10 cellular contexts compared by ENCODE assay signal in the genomic region with DNA sequence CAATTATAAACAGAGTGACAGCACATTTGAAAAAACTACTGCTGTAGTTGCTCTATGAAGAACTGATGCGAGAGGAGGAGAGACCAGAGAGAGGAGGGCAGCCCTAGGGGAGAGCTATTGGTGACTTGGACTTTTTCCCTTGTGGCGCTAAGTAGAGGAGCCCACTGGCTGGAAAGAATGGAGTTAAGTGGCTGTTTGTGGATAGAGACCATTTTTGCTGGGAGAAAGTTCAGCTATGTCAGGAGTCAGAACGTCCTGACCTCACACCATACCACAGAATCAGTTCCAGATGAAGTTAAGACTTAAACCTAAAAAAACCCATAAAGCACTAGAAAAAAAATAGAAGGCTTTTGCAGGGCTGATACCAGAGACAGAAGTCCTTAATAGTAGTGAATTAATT. TPM values are rescaled to one million over a fixed set of nuclear protein-coding genes. Genes with fewer than 3 reads are reported as not detected.
A peak's percentile ranks its signal among the peaks of the same experiment; 100 is the strongest.
DNase-seq lines count a peak whose midpoint lies in the region; ATAC-seq and TF ChIP-seq lines count a peak whose summit lies in the region.
"Had no signal": no experiment of that assay in that cellular context is flagged by ENCODE, and none has a peak within 500 bp of the region (broad histone marks: within the 10 kb centered on the region; RNA-seq: fewer than 3 reads in every experiment).

No MANE protein-coding gene starts in this region.

- DNase-seq in Caco-2 = no peak
- no peak for DNase-seq in effector memory CD8-positive, alpha-beta T cell
- DNase-seq in SK-N-DZ (ENCODE audit: low spot score) = no peak
- no peak for DNase-seq in occipital lobe (lab: John Stamatoyannopoulos, UW)
- no peak for DNase-seq in germinal center (ENCODE audit: low spot score)
- DNase-seq: NCI-H748 treated with DMSO at 0.1 percent for 48 hours had no signal

- peak overlapping the region; percentile 90 for H3K9ac ChIP-seq in OCI-LY1 (ENCODE audit: low read length)

- intact Hi-C loops in Caco-2 (cut with micrococcal nuclease; ENCODE audit: unreplicated experiment) = no loop called here

- H3K4me3 Mint-ChIP-seq in Caco-2 (ENCODE audit: unreplicated experiment) = peak overlapping the region; percentile 63
- H3K4me3 Mint-ChIP-seq in effector memory CD8-positive, alpha-beta T cell = peak overlapping the region; percentile 99

- H3K27me3 Mint-ChIP-seq in Caco-2 (ENCODE audit: insufficient read depth, unreplicated experiment) = no peaks in the 10 kb centered on the region
- H3K27me3 Mint-ChIP-seq in effector memory CD8-positive, alpha-beta T cell = no peaks in the 10 kb centered on the region

- H3K27me3 ChIP-seq in Caco-2 (replicated peaks; ENCODE audit: control insufficient read depth, insufficient read depth, low read length) (no peaks in the 10 kb centered on the region), OCI-LY1 (ENCODE audit: insufficient read depth, low read length) (no peaks in the 10 kb centered on the region), neuron (ENCODE audit: insufficient read depth, low read length) (no peaks in the 10 kb centered on the region)

- H3K9me3 ChIP-seq in Caco-2 (no peaks in the 10 kb centered on the region), OCI-LY1 (ENCODE audit: low read length) (no peaks in the 10 kb centered on the region), neuron (ENCODE audit: low read length) (peaks cover 5% of the 10 kb centered on the region)

- H3K4me1 ChIP-seq in Caco-2 (0 out of 2 replicates have a peak, but pooled peaks cover 3% of the 10 kb centered on the region), OCI-LY1 (ENCODE audit: insufficient read depth, low read length, severe bottlenecking) (peaks cover 54% of the 10 kb centered on the region), neuron (ENCODE audit: insufficient read depth, low read length) (peaks cover 28% of the 10 kb centered on the region)

- H3K4me1 Mint-ChIP-seq in Caco-2 (ENCODE audit: low read depth, unreplicated experiment) = peaks cover 42% of the 10 kb centered on the region
- H3K4me1 Mint-ChIP-seq in effector memory CD8-positive, alpha-beta T cell (ENCODE audit: low read depth in 2 of 2) = peaks cover 67 to 69% of the 10 kb centered on the region in 2 donors

- no peak overlapping the region for H3K27ac Mint-ChIP-seq in Caco-2 (ENCODE audit: unreplicated experiment)
- H3K27ac Mint-ChIP-seq in effector memory CD8-positive, alpha-beta T cell = peak overlapping the region; percentile 100

- no peaks in the 10 kb centered on the region for H3F3A ChIP-seq in OCI-LY1 (ENCODE audit: insufficient read depth, low read length)

- H2AFZ ChIP-seq in OCI-LY1 (ENCODE audit: low read length) = no peak overlapping the region
- H2AFZ ChIP-seq in neuron (ENCODE audit: low read depth, low read length) = no peak overlapping the region

- no peaks in the 10 kb centered on the region for H3K9me3 Mint-ChIP-seq in Caco-2 (ENCODE audit: unreplicated experiment)
- no peaks in the 10 kb centered on the region for H3K9me3 Mint-ChIP-seq in effector memory CD8-positive, alpha-beta T cell

- POLR2A ChIA-PET in Caco-2 (lab: Charles Lee) = no interaction called here

- BruUV-seq in Caco-2 (replicated peaks; lab: Mats Ljungman, UMichigan) = no TSS peak

- peaks cover 60% of the 10 kb centered on the region for H3K79me2 ChIP-seq in OCI-LY1 (ENCODE audit: insufficient read depth, low read length)

- peak overlapping the region; percentile 86 for H3K4me2 ChIP-seq in OCI-LY1 (ENCODE audit: low read length)

- no peak for ATAC-seq in effector memory CD8-positive, alpha-beta T cell (replicated peaks)
- ATAC-seq in GM18519 (IDR thresholded peaks at IDR 0.05; ENCODE audit: low FRiP score, unreplicated experiment) = no peak

- H3K36me3 ChIP-seq in Caco-2 (ENCODE audit: control insufficient read depth, insufficient read depth, low read length) (no peaks in the 10 kb centered on the region), OCI-LY1 (ENCODE audit: insufficient read depth, low read length) (peaks cover 22% of the 10 kb centered on the region), neuron (ENCODE audit: insufficient read depth, low read length) (peaks cover 20% of the 10 kb centered on the region)

- no peaks in the 10 kb centered on the region for H4K20me1 ChIP-seq in OCI-LY1 (ENCODE audit: insufficient read depth, low read length)

- CTCF ChIA-PET in Caco-2 (lab: Charles Lee) = interaction anchor here (1.0 kb wide), 1 partner anchor 49 kb away, joined by 3 read pairs; no protein-coding TSS in a partner anchor

- no peaks in the 10 kb centered on the region for H3K9me2 ChIP-seq in OCI-LY1 (ENCODE audit: low read depth, low read length)

- H3K36me3 Mint-ChIP-seq in Caco-2 (ENCODE audit: insufficient read depth, unreplicated experiment) = peaks cover 61% of the 10 kb centered on the region
- H3K36me3 Mint-ChIP-seq in effector memory CD8-positive, alpha-beta T cell (ENCODE audit: insufficient read depth) = peaks cover 72% of the 10 kb centered on the region

- TF ChIP-seq CTCF in Caco-2 (IDR thresholded peaks at IDR 0.05; ENCODE audit: insufficient read depth in 1 of 2, low read depth in 1 of 2, low read length in 1 of 2, severe bottlenecking in 1 of 2, unreplicated experiment in 1 of 2) (no peak), OCI-LY1 (IDR thresholded peaks at IDR 0.05; ENCODE audit: low read length) (no peak)

- no peak overlapping the region; the same call in 1 of the 2 replicates for H3K4me3 ChIP-seq in Caco-2 (ENCODE audit: low read depth, low read length)
- peak overlapping the region; percentile 93 for H3K4me3 ChIP-seq in OCI-LY1 (ENCODE audit: low read depth, low read length, poor library complexity, severe bottlenecking)
- peak overlapping the region; percentile 81 for H3K4me3 ChIP-seq in neuron (ENCODE audit: low read length)

- peak overlapping the region; percentile 98 for H3K27ac ChIP-seq in OCI-LY1 (ENCODE audit: low read depth, low read length, poor library complexity, severe bottlenecking)

RNA-seq across cellular contexts. Expression of a gene that starts 2.0 kb away (rescaled TPM):
- total RNA-seq in Caco-2 (2022) (69.8 and 72.1 TPM in 2 replicates), occipital lobe (54.6 TPM)
- polyA plus RNA-seq in SK-N-DZ (2014; cell fraction: cytosol; rRNA removed) = 14.2 and 25.5 TPM in 2 replicates
- polyA plus RNA-seq in SK-N-DZ (2014; cell fraction: nucleus; rRNA removed) = 10.4 and 55.0 TPM in 2 replicates

RNA-seq across cellular contexts. Expression of a gene that starts 4.9 kb away (rescaled TPM):
- not detected in 2 replicates for total RNA-seq in Caco-2 (2022)
- not detected in 2 replicates for polyA plus RNA-seq in SK-N-DZ (2014; cell fraction: cytosol; rRNA removed)
- polyA plus RNA-seq in SK-N-DZ (2014; cell fraction: nucleus; rRNA removed) = not detected in 2 replicates
- total RNA-seq in occipital lobe = not detected
- total RNA-seq: urinary bladder had no signal
- polyA plus RNA-seq: urinary bladder had no signal

RNA-seq across cellular contexts. Expression of a gene that starts 6.8 kb away (rescaled TPM):
- total RNA-seq in Caco-2 (2022) (15.5 and 16.5 TPM in 2 replicates), occipital lobe (17.6 TPM)
- polyA plus RNA-seq in SK-N-DZ (2014; cell fraction: cytosol; rRNA removed) = 3.5 and 4.8 TPM in 2 replicates
- 6.6 and 11.6 TPM in 2 replicates for polyA plus RNA-seq in SK-N-DZ (2014; cell fraction: nucleus; rRNA removed)

RNA-seq across cellular contexts. Expression of a gene that starts 41.3 kb away (rescaled TPM):
- total RNA-seq in Caco-2 (2022) = 1.7 and 2.6 TPM in 2 replicates
- polyA plus RNA-seq in SK-N-DZ (2014; cell fraction: cytosol; rRNA removed) = 11.4 and 13.7 TPM in 2 replicates
- 1.5 and 3.1 TPM in 2 replicates for polyA plus RNA-seq in SK-N-DZ (2014; cell fraction: nucleus; rRNA removed)
- 17.2 TPM for total RNA-seq in occipital lobe

RNA-seq across cellular contexts. Expression of a gene that starts 46.9 kb away (rescaled TPM):
- total RNA-seq in Caco-2 (2022) (0.91 and 1.3 TPM in 2 replicates), occipital lobe (18.2 TPM)
- 9.2 and 10.7 TPM in 2 replicates for polyA plus RNA-seq in SK-N-DZ (2014; cell fraction: cytosol; rRNA removed)
- polyA plus RNA-seq in SK-N-DZ (2014; cell fraction: nucleus; rRNA removed) = 5.3 and 9.8 TPM in 2 replicates
